In genomic region chr19:4234142-4234861, GRCh38 we compare ENCODE assay signal across 1 cellular context.
TF ChIP-seq lines count a peak whose summit lies in the region.

No MANE protein-coding gene starts in this region.

TF ChIP-seq in HepG2, 621 proteins besides CTCF, POLR2A, EP300 and RAD21 (continued from another document and continues in another):
- TF ChIP-seq DNMT3B (CRISPR knock-in tag; conservative IDR thresholded peaks at IDR 0.05) (no peak), KAT8 (CRISPR knock-in tag; IDR thresholded peaks at IDR 0.05) (peak; percentile 41; the same call in 1 of the 2 replicates), KAT2B (IDR thresholded peaks at IDR 0.05; ENCODE audit: borderline replicate concordance, low read depth, low read length) (no peak), ZBTB7B (CRISPR knock-in tag; IDR thresholded peaks at IDR 0.05) (no peak), TERF1 (CRISPR knock-in tag; IDR thresholded peaks at IDR 0.05) (no peak), ZZZ3 (CRISPR knock-in tag; IDR thresholded peaks at IDR 0.05; ENCODE audit: borderline replicate concordance) (no peak), GMEB1 (CRISPR knock-in tag; IDR thresholded peaks at IDR 0.05; ENCODE audit: borderline replicate concordance) (no peak), NCOA2 (CRISPR knock-in tag; IDR thresholded peaks at IDR 0.05) (peak; percentile 64; the same call in 1 of the 2 replicates), FOXJ3 (CRISPR knock-in tag; IDR thresholded peaks at IDR 0.05; ENCODE audit: borderline replicate concordance) (0 out of 2 replicates have a peak, but pooled peaks have one; percentile 29), GLMP (CRISPR knock-in tag; IDR thresholded peaks at IDR 0.05; ENCODE audit: borderline replicate concordance) (no peak), MAF1 (CRISPR knock-in tag; IDR thresholded peaks at IDR 0.05; ENCODE audit: borderline replicate concordance) (no peak), ZSCAN5A (CRISPR knock-in tag; IDR thresholded peaks at IDR 0.05; ENCODE audit: borderline replicate concordance) (no peak), PCBP2 (optimal IDR thresholded peaks at IDR 0.05; ENCODE audit: low read depth, low read length, poor library complexity, severe bottlenecking) (no peak), ZNF580 (CRISPR knock-in tag; IDR thresholded peaks at IDR 0.05; ENCODE audit: borderline replicate concordance, low read depth) (no peak), IKZF5 (CRISPR knock-in tag; IDR thresholded peaks at IDR 0.05) (no peak), PATZ1 (CRISPR knock-in tag; IDR thresholded peaks at IDR 0.05) (peak; percentile 57; the same call in 1 of the 2 replicates), NR0B2 (CRISPR knock-in tag; IDR thresholded peaks at IDR 0.05) (no peak), ARID2 (CRISPR knock-in tag; IDR thresholded peaks at IDR 0.05; ENCODE audit: borderline replicate concordance) (0 out of 2 replicates have a peak, but pooled peaks have one; percentile 64), NFKBIZ (CRISPR knock-in tag; IDR thresholded peaks at IDR 0.05) (no peak), ZFP36L2 (CRISPR knock-in tag; IDR thresholded peaks at IDR 0.05) (no peak), TSC22D2 (CRISPR knock-in tag; IDR thresholded peaks at IDR 0.05; ENCODE audit: borderline replicate concordance) (no peak), SATB2 (CRISPR knock-in tag; IDR thresholded peaks at IDR 0.05) (no peak), ZKSCAN5 (CRISPR knock-in tag; IDR thresholded peaks at IDR 0.05) (no peak), U2AF1 (optimal IDR thresholded peaks at IDR 0.05; ENCODE audit: low read depth, low read length) (no peak), TMF1 (CRISPR knock-in tag; IDR thresholded peaks at IDR 0.05; ENCODE audit: low read depth) (no peak), REL (CRISPR knock-in tag; conservative IDR thresholded peaks at IDR 0.05) (no peak), PHF20 (CRISPR knock-in tag; IDR thresholded peaks at IDR 0.05) (no peak; the same call in 1 of the 2 replicates), AHR (CRISPR knock-in tag; IDR thresholded peaks at IDR 0.05) (no peak), ZBTB46 (CRISPR knock-in tag; IDR thresholded peaks at IDR 0.05; ENCODE audit: borderline replicate concordance) (no peak), ZNF276 (CRISPR knock-in tag; IDR thresholded peaks at IDR 0.05; ENCODE audit: low read depth) (no peak), SIN3B (IDR thresholded peaks at IDR 0.05; ENCODE audit: low read length) (no peak), BRD4 (CRISPR knock-in tag; IDR thresholded peaks at IDR 0.05) (no peak; the same call in 1 of the 2 replicates), ZNF672 (CRISPR knock-in tag; IDR thresholded peaks at IDR 0.05) (no peak), ATF4 (CRISPR knock-in tag; IDR thresholded peaks at IDR 0.05) (no peak), KDM1A (CRISPR knock-in tag; IDR thresholded peaks at IDR 0.05) (no peak), SP5 (CRISPR knock-in tag; IDR thresholded peaks at IDR 0.05; ENCODE audit: borderline replicate concordance, low read depth) (no peak; the same call in 1 of the 2 replicates), KDM5A (IDR thresholded peaks at IDR 0.05; ENCODE audit: borderline replicate concordance, low read length) (no peak), FOXA3 (CRISPR knock-in tag; IDR thresholded peaks at IDR 0.05) (no peak), ZNF616 (CRISPR knock-in tag; IDR thresholded peaks at IDR 0.05; ENCODE audit: low read depth) (no peak), MEIS1 (CRISPR knock-in tag; IDR thresholded peaks at IDR 0.05; ENCODE audit: borderline replicate concordance) (no peak), NR2F6 (IDR thresholded peaks at IDR 0.05) (peak; percentile 60), NR2F6 (CRISPR knock-in tag; IDR thresholded peaks at IDR 0.05) (peak; percentile 79), ZBTB10 (CRISPR knock-in tag; IDR thresholded peaks at IDR 0.05; ENCODE audit: borderline replicate concordance) (no peak), SPEN (CRISPR knock-in tag; IDR thresholded peaks at IDR 0.05; ENCODE audit: low read depth) (peak; percentile 41; the same call in 1 of the 2 replicates), IRF1 (CRISPR knock-in tag; IDR thresholded peaks at IDR 0.05; ENCODE audit: low read depth) (no peak), MTA1 (CRISPR knock-in tag; IDR thresholded peaks at IDR 0.05; ENCODE audit: borderline replicate concordance) (no peak), NCOA5 (CRISPR knock-in tag; IDR thresholded peaks at IDR 0.05) (no peak), SALL1 (CRISPR knock-in tag; IDR thresholded peaks at IDR 0.05) (peak; percentile 63)
